ENCODE assay signal across 19 cellular contexts in the genomic region with DNA sequence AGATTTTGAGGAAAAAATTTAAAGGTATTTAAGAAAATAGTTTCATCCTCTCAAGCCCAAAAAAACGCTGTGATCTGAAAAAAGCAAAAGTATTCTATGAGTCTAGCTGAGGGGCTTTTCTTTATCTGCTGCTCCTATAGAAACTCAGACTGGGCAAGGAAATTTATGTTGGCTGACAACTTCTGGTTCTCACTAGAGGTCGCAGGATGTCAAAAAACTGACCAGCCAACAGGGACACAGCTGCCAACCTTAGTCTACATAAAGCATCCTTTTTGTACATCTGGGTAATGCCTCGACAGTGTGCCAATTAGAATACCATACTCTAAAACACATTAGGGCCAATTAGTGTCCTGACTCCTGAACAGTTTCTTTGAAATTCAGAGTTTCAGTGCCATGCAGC. TPM values are rescaled to one million over a fixed set of nuclear protein-coding genes. Genes with fewer than 3 reads are reported as not detected.
A peak's percentile ranks its signal among the peaks of the same experiment; 100 is the strongest.
DNase-seq lines count a peak whose midpoint lies in the region; ATAC-seq, FAIRE-seq and TF ChIP-seq lines count a peak whose summit lies in the region.
"Had no signal": no experiment of that assay in that cellular context is flagged by ENCODE, and none has a peak within 500 bp of the region (broad histone marks: within the 10 kb centered on the region; RNA-seq: fewer than 3 reads in every experiment).

No MANE protein-coding gene starts in this region.

- no peaks in the 10 kb centered on the region; the same call in 1 of the 2 replicates for H3K36me3 ChIP-seq in RWPE2 (ENCODE audit: low read depth)
- H3K36me3 ChIP-seq: BLaER1 treated with 17β-estradiol and CSF1 and Interleukin-3, amounts not matched to agents 10 nM and 100 nM; tibial artery had no signal

- H3K4me1 Mint-ChIP-seq in activated T-cell treated with anti-CD3 and anti-CD28 coated beads, Interleukin-2, amount 50 U/mL, for 72 hours (ENCODE audit: low read depth): no peaks in the 10 kb centered on the region
- H3K4me1 Mint-ChIP-seq: activated CD4-positive, alpha-beta T cell treated with anti-CD3 and anti-CD28 coated beads, Interleukin-2, amount 10 ng/mL, durations not matched to agents 24 days and 14 days; natural killer cell had no signal

- no peak overlapping the region for H3K4me3 Mint-ChIP-seq in activated T-cell treated with anti-CD3 and anti-CD28 coated beads, Interleukin-2, amount 50 U/mL, for 72 hours
- H3K4me3 Mint-ChIP-seq: activated CD4-positive, alpha-beta T cell treated with anti-CD3 and anti-CD28 coated beads, Interleukin-2, amount 10 ng/mL, durations not matched to agents 24 days and 14 days; dendritic cell treated with granulocyte-macrophage colony-stimulating factor and Interleukin-4, amounts not matched to agents 40 ng/mL and 50 ng/mL, for 4 days; natural killer cell had no signal

- ATAC-seq in RWPE2 (ENCODE audit: low read depth): peak; percentile 71; the same call in 2 of the 3 replicates
- ATAC-seq in foreskin keratinocyte: no peak
- no peak for ATAC-seq in activated T-cell treated with anti-CD3 and anti-CD28 coated beads, Interleukin-2, amount 50 U/mL, for 72 hours (replicated peaks in 1 of 2)
- no peak for ATAC-seq in GM21515 (IDR thresholded peaks at IDR 0.05; ENCODE audit: unreplicated experiment)
- ATAC-seq: left ventricle myocardium superior, natural killer cell had no signal

- H3K27me3 ChIP-seq in RWPE2 (ENCODE audit: insufficient read depth, poor library complexity, severe bottlenecking) (no peaks in the 10 kb centered on the region), foreskin keratinocyte (no peaks in the 10 kb centered on the region)
- H3K27me3 ChIP-seq: BLaER1 treated with 17β-estradiol and CSF1 and Interleukin-3, amounts not matched to agents 10 nM and 100 nM; tibial artery had no signal

- H3K4me3 ChIP-seq in RWPE2 (ENCODE audit: severe bottlenecking): no peak overlapping the region
- H3K4me3 ChIP-seq: BLaER1 treated with 17β-estradiol and CSF1 and Interleukin-3, amounts not matched to agents 10 nM and 100 nM; tibial artery had no signal

- H3K9me3 ChIP-seq in RWPE2 (ENCODE audit: severe bottlenecking): no peaks in the 10 kb centered on the region
- H3K9me3 ChIP-seq: BLaER1 treated with 17β-estradiol and CSF1 and Interleukin-3, amounts not matched to agents 10 nM and 100 nM; tibial artery had no signal

- TF ChIP-seq CTCF in RWPE2 (IDR thresholded peaks at IDR 0.05; ENCODE audit: poor library complexity, severe bottlenecking) (peak; percentile 82), foreskin keratinocyte (conservative IDR thresholded peaks at IDR 0.05) (peak; percentile 13)

- no peaks in the 10 kb centered on the region for H3K4me1 ChIP-seq in RWPE2 (ENCODE audit: insufficient read depth, poor library complexity, severe bottlenecking)
- H3K4me1 ChIP-seq in foreskin keratinocyte: no peaks in the 10 kb centered on the region
- H3K4me1 ChIP-seq: BLaER1 treated with 17β-estradiol and CSF1 and Interleukin-3, amounts not matched to agents 10 nM and 100 nM; tibial artery had no signal

- H3K9me3 Mint-ChIP-seq in activated T-cell treated with anti-CD3 and anti-CD28 coated beads, Interleukin-2, amount 50 U/mL, for 72 hours: no peaks in the 10 kb centered on the region
- H3K9me3 Mint-ChIP-seq: activated CD4-positive, alpha-beta T cell treated with anti-CD3 and anti-CD28 coated beads, Interleukin-2, amount 10 ng/mL, durations not matched to agents 24 days and 14 days; dendritic cell treated with granulocyte-macrophage colony-stimulating factor and Interleukin-4, amounts not matched to agents 40 ng/mL and 50 ng/mL, for 4 days had no signal

- FAIRE-seq in HTR-8/SVneo (lab: Jason Lieb, UNC): peak; percentile 64
- FAIRE-seq in GM12892 (lab: Jason Lieb, UNC): no peak

- DNase-seq in EH (ENCODE audit: low read depth): peak; percentile 25
- peak; percentile 14 for DNase-seq in HTR-8/SVneo (ENCODE audit: insufficient read length, low spot score)
- no peak for DNase-seq in RWPE2 (ENCODE audit: low spot score)
- DNase-seq in foreskin keratinocyte: no peak
- DNase-seq in activated T-cell treated with anti-CD3 and anti-CD28 coated beads, Interleukin-2, amount 50 U/mL, for 72 hours: no peak
- no peak for DNase-seq in GM12892 (ENCODE audit: insufficient read length)
- DNase-seq in Ammon's horn (ENCODE audit: low spot score): no peak
- DNase-seq: activated CD4-positive, alpha-beta T cell treated with anti-CD3 and anti-CD28 coated beads, Interleukin-2, amount 10 ng/mL, durations not matched to agents 24 days and 14 days; activated T-cell treated with anti-CD3 and anti-CD28 coated beads, Interleukin-2, amount 50 U/mL, for 48 hours; amniotic stem cell; DMS79 treated with DMSO at 0.1 percent for 48 hours; left ventricle myocardium superior; MV-4-11; natural killer cell; stimulated activated CD4-positive, alpha-beta T cell treated with anti-CD3 and anti-CD28 coated beads, Interleukin-1b, Interleukin-23, amount 100 ng/mL, for 48 hours; tibial artery had no signal

- no peak for TF ChIP-seq POLR2A in GM12892 (IDR thresholded peaks at IDR 0.05; ENCODE audit: low read depth, low read length)

- no peak overlapping the region for H3K27ac Mint-ChIP-seq in activated T-cell treated with anti-CD3 and anti-CD28 coated beads, Interleukin-2, amount 50 U/mL, for 72 hours
- H3K27ac Mint-ChIP-seq: activated CD4-positive, alpha-beta T cell treated with anti-CD3 and anti-CD28 coated beads, Interleukin-2, amount 10 ng/mL, durations not matched to agents 24 days and 14 days; dendritic cell treated with granulocyte-macrophage colony-stimulating factor and Interleukin-4, amounts not matched to agents 40 ng/mL and 50 ng/mL, for 4 days; natural killer cell had no signal

- H3K27ac ChIP-seq in RWPE2 (ENCODE audit: poor library complexity, severe bottlenecking): no peak overlapping the region
- H3K27ac ChIP-seq in foreskin keratinocyte: no peak overlapping the region
- H3K27ac ChIP-seq: BLaER1 treated with 17β-estradiol and CSF1 and Interleukin-3, amounts not matched to agents 10 nM and 100 nM; tibial artery had no signal

- no peaks in the 10 kb centered on the region for H3K27me3 Mint-ChIP-seq in activated T-cell treated with anti-CD3 and anti-CD28 coated beads, Interleukin-2, amount 50 U/mL, for 72 hours (ENCODE audit: low read depth)
- H3K27me3 Mint-ChIP-seq: activated CD4-positive, alpha-beta T cell treated with anti-CD3 and anti-CD28 coated beads, Interleukin-2, amount 10 ng/mL, durations not matched to agents 24 days and 14 days; dendritic cell treated with granulocyte-macrophage colony-stimulating factor and Interleukin-4, amounts not matched to agents 40 ng/mL and 50 ng/mL, for 4 days had no signal

- H3K36me3 Mint-ChIP-seq in activated T-cell treated with anti-CD3 and anti-CD28 coated beads, Interleukin-2, amount 50 U/mL, for 72 hours (ENCODE audit: insufficient read depth in 2 of 2): no peaks in the 10 kb centered on the region
- H3K36me3 Mint-ChIP-seq: natural killer cell had no signal

RNA-seq across cellular contexts. Expression of gene TLL1, which starts 8.8 kb away (rescaled TPM):
- total RNA-seq in foreskin keratinocyte: 1.5 and 3.5 TPM in 2 replicates
- polyA plus RNA-seq in foreskin keratinocyte: 0.25 and 0.52 TPM in 2 replicates
- total RNA-seq in activated T-cell treated with anti-CD3 and anti-CD28 coated beads, Interleukin-2, amount 50 U/mL, for 72 hours: not detected
- polyA plus RNA-seq in GM12892 (2012; ENCODE audit: missing spikeins): not detected
- total RNA-seq: activated CD4-positive, alpha-beta T cell treated with anti-CD3 and anti-CD28 coated beads, Interleukin-2, amount 10 ng/mL, durations not matched to agents 24 days and 14 days; natural killer cell had no signal

Comparison
In these comparisons a context has a peak if more than half of its experiments do, and no peak if none do; other contexts are left out.
1. DNase-seq: peak in EH (single experiment) and HTR-8/SVneo (single experiment); none in RWPE2 (single experiment), foreskin keratinocyte (0 of 2), activated T-cell treated with anti-CD3 and anti-CD28 coated beads, Interleukin-2, amount 50 U/mL, for 72 hours (0 of 2), GM12892 (single experiment) and Ammon's horn (single experiment).